14 cellular contexts compared by ENCODE assay signal in genomic region chr6:13572240-13572639, GRCh38.
"Had no signal": no experiment of that assay in that cellular context is flagged by ENCODE, and none has a peak within 500 bp of the region (broad histone marks: within the 10 kb centered on the region; RNA-seq: fewer than 3 reads in every experiment).

No MANE protein-coding gene starts in this region.

- H3K27me3 ChIP-seq: esophagus squamous epithelium, thyroid gland, uterus had no signal

- H3K4me3 ChIP-seq: esophagus squamous epithelium, mucosa of descending colon, thyroid gland, uterus had no signal

- ATAC-seq: left colon, mucosa of descending colon had no signal

- H3K36me3 ChIP-seq: esophagus squamous epithelium, thyroid gland, uterus had no signal

- H3K9ac ChIP-seq: parathyroid adenoma had no signal

- H3K9me3 ChIP-seq: esophagus squamous epithelium, mucosa of descending colon, thyroid gland, uterus had no signal

- DNase-seq: activated CD8-positive, alpha-beta memory T cell treated with anti-CD3 and anti-CD28 coated beads for 24 hours; activated naive CD8-positive, alpha-beta T cell treated with anti-CD3 and anti-CD28 coated beads for 36 hours; activated T-cell treated with anti-CD3 and anti-CD28 coated beads for 4 hours; anterior cingulate cortex; esophagus squamous epithelium; foreskin fibroblast; glutamatergic neuron; left colon; mucosa of descending colon; small intestine; T-helper 9 cell; thyroid gland; uterus had no signal

- H3K27ac ChIP-seq: esophagus squamous epithelium, parathyroid adenoma, thyroid gland, uterus had no signal

- H3K36me3 Mint-ChIP-seq: activated naive CD8-positive, alpha-beta T cell treated with anti-CD3 and anti-CD28 coated beads for 36 hours had no signal

- H2AFZ ChIP-seq: parathyroid adenoma had no signal

- H3K4me1 ChIP-seq: uterus had no signal

- H3K9me3 Mint-ChIP-seq: activated naive CD8-positive, alpha-beta T cell treated with anti-CD3 and anti-CD28 coated beads for 36 hours had no signal

- H3K27me3 Mint-ChIP-seq: activated naive CD8-positive, alpha-beta T cell treated with anti-CD3 and anti-CD28 coated beads for 36 hours had no signal
